In genomic region chr13:33205224-33205623, GRCh38 we compare ENCODE assay signal across 10 cellular contexts.
DNase-seq lines count a peak whose midpoint lies in the region; ATAC-seq, FAIRE-seq and TF ChIP-seq lines count a peak whose summit lies in the region.
"Had no signal": no experiment of that assay in that cellular context is flagged by ENCODE, and none has a peak within 500 bp of the region (broad histone marks: within the 10 kb centered on the region; RNA-seq: fewer than 3 reads in every experiment).

No MANE protein-coding gene starts in this region.

- peak overlapping the region; percentile 68 for H3K4me2 ChIP-seq in astrocyte (ENCODE audit: low read length)

- DNase-seq in astrocyte (ENCODE audit: low read depth), result no peak
- no peak for DNase-seq in kidney
- DNase-seq in spleen, result no peak
- no peak for DNase-seq in foreskin fibroblast
- no peak for DNase-seq in NCI-H1436 treated with DMSO at 0.1 percent for 48 hours (lab: John Stamatoyannopoulos, UW)
- DNase-seq: NCI-H2107 had no signal

- peaks cover 3% of the 10 kb centered on the region for H3K9me3 Mint-ChIP-seq in astrocyte (ENCODE audit: unreplicated experiment)

- peaks cover 36% of the 10 kb centered on the region for H3K4me1 Mint-ChIP-seq in astrocyte (ENCODE audit: low read depth, unreplicated experiment)

- H3K27ac Mint-ChIP-seq in astrocyte (ENCODE audit: unreplicated experiment), result no peak overlapping the region

- peaks cover 97% of the 10 kb centered on the region for H3K79me2 ChIP-seq in astrocyte (ENCODE audit: insufficient read depth, low read length)

- no peaks in the 10 kb centered on the region for H3K27me3 ChIP-seq in astrocyte (ENCODE audit: insufficient read depth, low read length)
- no peaks in the 10 kb centered on the region for H3K27me3 ChIP-seq in spleen (replicated peaks in 1 of 7)

- 43 to 52% (median 44%) methylated on average over 4 of the region's 4 CpGs for WGBS in spleen, 5 donors

- peak overlapping the region; percentile 54 for H3K4me3 ChIP-seq in GM12875 (ENCODE audit: low read depth, low read length)
- peak overlapping the region; percentile 44 for H3K4me3 ChIP-seq in astrocyte (ENCODE audit: insufficient read depth, low read depth, low read length)
- H3K4me3 ChIP-seq in kidney (ENCODE audit: low read length in 2 of 2), result peak overlapping the region; percentile 22 to 59
- peak overlapping the region in 3 of 8 donors; percentile 18 to 53 (median 32) for H3K4me3 ChIP-seq in spleen
- peak overlapping the region in 1 of 2 donors; percentile 37 for H3K4me3 ChIP-seq in foreskin fibroblast (ENCODE audit: low read depth in 1 of 2, low read length in 2 of 2)

- no peak overlapping the region for H2AFZ ChIP-seq in astrocyte (ENCODE audit: low read depth, low read length)

- H4K20me1 ChIP-seq in astrocyte (ENCODE audit: insufficient read depth, low read length), result peaks cover 11% of the 10 kb centered on the region

- intact Hi-C loops in kidney (cut with DNase I) (no loop called here), spleen (cut with DNase I; ENCODE audit: low total_unique reads) (no loop called here)

- no peak overlapping the region for H3K4me3 Mint-ChIP-seq in astrocyte (ENCODE audit: unreplicated experiment)

- TF ChIP-seq CTCF in GM12875 (IDR thresholded peaks at IDR 0.05; ENCODE audit: borderline replicate concordance, insufficient read depth, low read depth, low read length) (no peak), astrocyte (IDR thresholded peaks at IDR 0.05; ENCODE audit: insufficient read depth, low read depth, low read length) (no peak), kidney (IDR thresholded peaks at IDR 0.05; ENCODE audit: borderline replicate concordance, extremely low read depth, insufficient read depth) (no peak), spleen (IDR thresholded peaks at IDR 0.05 in 8 of 11, conservative IDR thresholded peaks at IDR 0.05 in 3 of 11) (no peak), foreskin fibroblast (IDR thresholded peaks at IDR 0.05; ENCODE audit: low read depth, low read length) (no peak)

- no peaks in the 10 kb centered on the region for H3K27me3 Mint-ChIP-seq in astrocyte (ENCODE audit: low read depth, unreplicated experiment)

- H3K36me3 ChIP-seq in astrocyte (ENCODE audit: insufficient read depth, low read length) (no peaks in the 10 kb centered on the region), kidney (ENCODE audit: control insufficient read depth in 1 of 2, insufficient read depth in 2 of 2, low read length in 2 of 2) (no peaks in the 10 kb centered on the region), spleen (no peaks in the 10 kb centered on the region)

- FAIRE-seq in astrocyte (lab: Jason Lieb, UNC) (no peak), kidney (lab: Jason Lieb, UNC) (no peak)

- H3K36me3 Mint-ChIP-seq in astrocyte (ENCODE audit: low read depth, unreplicated experiment), result peaks cover 7% of the 10 kb centered on the region
- H3K36me3 Mint-ChIP-seq: IgD-negative memory B cell had no signal

- H3K27ac ChIP-seq in astrocyte (ENCODE audit: low read depth, low read length) (peak overlapping the region; percentile 46), kidney (ENCODE audit: low read depth in 2 of 2, low read length in 2 of 2) (peak overlapping the region; percentile 64 to 82), spleen (peak overlapping the region; percentile 32 to 81 (median 74))

- H3K4me1 ChIP-seq in astrocyte (ENCODE audit: insufficient read depth, low read length) (peaks cover 40% of the 10 kb centered on the region), kidney (ENCODE audit: control insufficient read depth in 1 of 2, insufficient read depth in 1 of 2, low read depth in 1 of 2, low read length in 2 of 2) (peaks cover 14 to 27% of the 10 kb centered on the region in 2 donors), spleen (peaks cover 20 to 51% (median 41%) of the 10 kb centered on the region in 6 donors)

- TF ChIP-seq POLR2A in spleen (IDR thresholded peaks at IDR 0.05), result no peak

- H3K9me3 ChIP-seq in astrocyte (ENCODE audit: insufficient read depth, low read depth, low read length), result no peaks in the 10 kb centered on the region
- H3K9me3 ChIP-seq in kidney (ENCODE audit: control insufficient read depth in 1 of 2, low read length in 2 of 2), result no peaks in the 10 kb centered on the region
- no peaks in the 10 kb centered on the region for H3K9me3 ChIP-seq in spleen

- H3K9ac ChIP-seq in astrocyte (ENCODE audit: low read length) (peak overlapping the region; percentile 74), kidney (ENCODE audit: low read length in 2 of 2) (peak overlapping the region in 1 of 2 donors; percentile 62)

- ATAC-seq in GM21737 (IDR thresholded peaks at IDR 0.05; ENCODE audit: unreplicated experiment) (no peak), GM18519 (IDR thresholded peaks at IDR 0.05; ENCODE audit: low FRiP score, unreplicated experiment) (no peak)
